ENCODE assay signal across 15 cellular contexts in the genomic region with DNA sequence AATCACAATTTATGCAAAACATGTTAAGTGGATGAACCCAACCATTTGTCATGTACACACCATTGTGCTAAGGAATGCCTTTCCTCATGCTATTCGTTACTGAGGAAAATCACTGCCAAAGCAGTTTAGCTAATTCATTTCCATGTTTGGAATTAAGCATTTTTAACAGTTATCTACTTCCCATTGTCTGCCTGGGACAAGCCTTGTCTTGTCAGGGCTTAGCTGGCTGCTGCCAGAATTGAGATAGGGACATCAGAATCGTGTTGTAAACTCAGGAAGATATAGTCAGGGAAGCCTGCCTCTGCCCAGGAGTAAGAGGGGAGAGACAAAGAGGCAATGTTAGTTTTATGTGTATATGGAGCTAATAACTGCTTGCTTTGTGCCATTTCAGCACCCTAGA.
"Had no signal": no experiment of that assay in that cellular context is flagged by ENCODE, and none has a peak within 500 bp of the region (broad histone marks: within the 10 kb centered on the region; RNA-seq: fewer than 3 reads in every experiment).

No MANE protein-coding gene starts in this region.

- H3K4me1 Mint-ChIP-seq: activated naive CD4-positive, alpha-beta T cell treated with anti-CD3 and anti-CD28 coated beads, Interleukin-2, amount 50 U/mL, for 24 hours; stimulated activated effector memory CD8-positive, alpha-beta T cell treated with anti-CD3 and anti-CD28 coated beads, Interleukin-12 subunit alpha, Interleukin-12 subunit beta, amount 100 ng/mL, for 72 hours; T-helper 17 cell had no signal

- DNase-seq: activated CD4-positive, alpha-beta T cell treated with anti-CD3 and anti-CD28 coated beads, Interleukin-2, amount 50 U/mL, for 1 hour; brain microvascular endothelial cell; gastrocnemius medialis; heart right ventricle; kidney glomerular epithelial cell; naive B cell; T-helper 17 cell; thyroid gland had no signal

- H3K9me3 ChIP-seq: gastrocnemius medialis, heart right ventricle, right atrium auricular region, thyroid gland had no signal

- H3K4me1 ChIP-seq: heart right ventricle, thyroid gland had no signal

- H3K27ac Mint-ChIP-seq: activated naive CD4-positive, alpha-beta T cell treated with anti-CD3 and anti-CD28 coated beads, Interleukin-2, amount 50 U/mL, for 24 hours; naive B cell; stimulated activated effector memory CD8-positive, alpha-beta T cell treated with anti-CD3 and anti-CD28 coated beads, Interleukin-12 subunit alpha, Interleukin-12 subunit beta, amount 100 ng/mL, for 72 hours; T-helper 17 cell had no signal

- H3K4me3 ChIP-seq: gastrocnemius medialis, heart right ventricle, right atrium auricular region, skin epidermis, thyroid gland had no signal

- H3K27me3 ChIP-seq: brain microvascular endothelial cell, gastrocnemius medialis, heart right ventricle, right atrium auricular region, thyroid gland had no signal

- H3K36me3 ChIP-seq: brain microvascular endothelial cell, gastrocnemius medialis, heart right ventricle, right atrium auricular region, thyroid gland had no signal

- H3K36me3 Mint-ChIP-seq: activated naive CD4-positive, alpha-beta T cell treated with anti-CD3 and anti-CD28 coated beads, Interleukin-2, amount 50 U/mL, for 24 hours; stimulated activated effector memory CD8-positive, alpha-beta T cell treated with anti-CD3 and anti-CD28 coated beads, Interleukin-12 subunit alpha, Interleukin-12 subunit beta, amount 100 ng/mL, for 72 hours had no signal

- FAIRE-seq: colon, TTC549, urothelium cell line had no signal

- ATAC-seq: gastrocnemius medialis; heart right ventricle; stimulated activated effector memory CD8-positive, alpha-beta T cell treated with anti-CD3 and anti-CD28 coated beads, Interleukin-12 subunit alpha, Interleukin-12 subunit beta, amount 100 ng/mL, for 72 hours; T-helper 17 cell had no signal

- H3K9me3 Mint-ChIP-seq: activated naive CD4-positive, alpha-beta T cell treated with anti-CD3 and anti-CD28 coated beads, Interleukin-2, amount 50 U/mL, for 24 hours had no signal

- H3K27me3 Mint-ChIP-seq: activated naive CD4-positive, alpha-beta T cell treated with anti-CD3 and anti-CD28 coated beads, Interleukin-2, amount 50 U/mL, for 24 hours; naive B cell; T-helper 17 cell had no signal

- H3K4me3 Mint-ChIP-seq: activated naive CD4-positive, alpha-beta T cell treated with anti-CD3 and anti-CD28 coated beads, Interleukin-2, amount 50 U/mL, for 24 hours; naive B cell; stimulated activated effector memory CD8-positive, alpha-beta T cell treated with anti-CD3 and anti-CD28 coated beads, Interleukin-12 subunit alpha, Interleukin-12 subunit beta, amount 100 ng/mL, for 72 hours; T-helper 17 cell had no signal

- H3K27ac ChIP-seq: brain microvascular endothelial cell, gastrocnemius medialis, heart right ventricle, right atrium auricular region, skin epidermis, thyroid gland had no signal
